25 cellular contexts compared by ENCODE assay signal in the genomic region with DNA sequence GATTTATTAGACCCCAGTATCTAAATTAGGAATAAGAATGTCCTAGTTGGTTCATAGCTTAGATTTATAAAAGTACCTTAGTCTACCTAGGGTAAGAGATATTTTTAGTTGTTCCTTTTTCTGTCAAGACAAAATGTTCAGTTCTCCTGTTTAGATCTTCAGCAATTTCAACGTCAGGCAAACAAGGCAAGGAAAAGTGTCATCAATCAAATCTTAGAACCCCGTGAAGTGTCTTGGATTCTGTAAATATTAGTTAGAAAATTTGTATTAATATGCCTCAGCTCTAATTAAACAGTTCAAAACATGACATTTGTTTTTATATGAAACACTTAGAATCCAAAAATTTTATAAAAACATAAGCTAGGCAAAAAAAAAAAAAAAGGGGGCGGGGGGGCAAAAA.
"Had no signal": no experiment of that assay in that cellular context is flagged by ENCODE, and none has a peak within 500 bp of the region (broad histone marks: within the 10 kb centered on the region; RNA-seq: fewer than 3 reads in every experiment).

No MANE protein-coding gene starts in this region.

- H3K9me3 ChIP-seq: colonic mucosa, pancreas, psoas muscle, right atrium auricular region, thyroid gland had no signal

- ATAC-seq: left lung, natural killer cell, pancreas, psoas muscle had no signal

- DNase-seq: activated CD4-positive, alpha-beta T cell treated with anti-CD3 and anti-CD28 coated beads, Interleukin-2, amount 50 U/mL, for 1 hour; activated CD4-positive, CD25-positive, alpha-beta regulatory T cell treated with anti-CD3 and anti-CD28 coated beads, Interleukin-2, amount 50 U/mL, for 72 hours; activated CD8-positive, alpha-beta memory T cell treated with anti-CD3 and anti-CD28 coated beads for 24 hours; activated CD8-positive, alpha-beta memory T cell treated with anti-CD3 and anti-CD28 coated beads, Interleukin-2, amount 50 U/mL, for 4 hours; activated naive CD4-positive, alpha-beta T cell; activated naive CD8-positive, alpha-beta T cell treated with anti-CD3 and anti-CD28 coated beads for 36 hours; activated T-cell treated with anti-CD3 and anti-CD28 coated beads, Interleukin-2, amount 50 U/mL, for 24 hours; colonic mucosa; endodermal cell; left lung; natural killer cell; pancreas; psoas muscle; stimulated activated CD4-positive, alpha-beta T cell treated with anti-CD3 and anti-CD28 coated beads, Interleukin-4, amount 100 ng/mL, for 24 hours; stimulated activated naive CD4-positive, alpha-beta T cell treated with Interleukin-2 at 50 U/mL for 16 hours; T-helper 1 cell; thyroid gland; WERI-Rb-1 had no signal

- H3K4me1 ChIP-seq: colonic mucosa, left lung, pancreas, psoas muscle, right atrium auricular region, spleen, thyroid gland had no signal

- H3K4me3 Mint-ChIP-seq: activated naive CD8-positive, alpha-beta T cell treated with anti-CD3 and anti-CD28 coated beads for 36 hours; activated T-cell treated with anti-CD3 and anti-CD28 coated beads, Interleukin-2, amount 50 U/mL, for 24 hours; endodermal cell; mesothelial cell of epicardium; natural killer cell had no signal

- H3K27ac ChIP-seq: colonic mucosa, left lung, pancreas, psoas muscle, right atrium auricular region, spleen, thyroid gland, WERI-Rb-1 had no signal

- H3K4me1 Mint-ChIP-seq: activated naive CD8-positive, alpha-beta T cell treated with anti-CD3 and anti-CD28 coated beads for 36 hours; endodermal cell; mesothelial cell of epicardium; natural killer cell had no signal

- H3K36me3 ChIP-seq: colonic mucosa, left lung, pancreas, right atrium auricular region, spleen, thyroid gland, WERI-Rb-1 had no signal

- H3K4me3 ChIP-seq: colonic mucosa, dorsolateral prefrontal cortex, left lung, pancreas, psoas muscle, right atrium auricular region, spleen, thyroid gland had no signal

- H3K27me3 Mint-ChIP-seq: activated naive CD8-positive, alpha-beta T cell treated with anti-CD3 and anti-CD28 coated beads for 36 hours; activated T-cell treated with anti-CD3 and anti-CD28 coated beads, Interleukin-2, amount 50 U/mL, for 24 hours had no signal

- H3K27me3 ChIP-seq: colonic mucosa, dorsolateral prefrontal cortex, left lung, pancreas, right atrium auricular region, spleen, thyroid gland had no signal

- H3K9me3 Mint-ChIP-seq: activated naive CD8-positive, alpha-beta T cell treated with anti-CD3 and anti-CD28 coated beads for 36 hours; activated T-cell treated with anti-CD3 and anti-CD28 coated beads, Interleukin-2, amount 50 U/mL, for 24 hours; activated T-helper 2 cell treated with anti-CD3 and anti-CD28 coated beads, Interferon-gamma antibody, Interleukin-2, Interleukin-4, amounts not matched to agents 10 μg/mL and 5 μg/mL and 100 μg/mL, durations not matched to agents 14 hours and 24 hours and 36 hours; endodermal cell; mesothelial cell of epicardium; natural killer cell had no signal

- FAIRE-seq: bronchial epithelial cell, pancreas, TTC549 had no signal

- H3K27ac Mint-ChIP-seq: activated naive CD8-positive, alpha-beta T cell treated with anti-CD3 and anti-CD28 coated beads for 36 hours; activated T-cell treated with anti-CD3 and anti-CD28 coated beads, Interleukin-2, amount 50 U/mL, for 24 hours; activated T-helper 2 cell treated with anti-CD3 and anti-CD28 coated beads, Interferon-gamma antibody, Interleukin-2, Interleukin-4, amounts not matched to agents 10 μg/mL and 5 μg/mL and 100 μg/mL, durations not matched to agents 14 hours and 24 hours and 36 hours; endodermal cell; mesothelial cell of epicardium; natural killer cell had no signal

- H3K36me3 Mint-ChIP-seq: activated naive CD8-positive, alpha-beta T cell treated with anti-CD3 and anti-CD28 coated beads for 36 hours; mesothelial cell of epicardium; natural killer cell had no signal
